ENCODE assay signal across 11 cellular contexts in genomic region chr13:99967884-99968520, GRCh38. TPM values are rescaled to one million over a fixed set of nuclear protein-coding genes. Genes with fewer than 3 reads are reported as not detected.
DNase-seq lines count a peak whose midpoint lies in the region; ATAC-seq and TF ChIP-seq lines count a peak whose summit lies in the region.
"Had no signal": no experiment of that assay in that cellular context is flagged by ENCODE, and none has a peak within 500 bp of the region (broad histone marks: within the 10 kb centered on the region; RNA-seq: fewer than 3 reads in every experiment).

No MANE protein-coding gene starts in this region.

- no peak overlapping the region for H3K23ac ChIP-seq in neuronal stem cell (ENCODE audit: low read depth, low read length, poor library complexity)

- H3K4me1 Mint-ChIP-seq in CD4-positive, alpha-beta T cell (ENCODE audit: low read depth), result peaks cover 26% of the 10 kb centered on the region
- no peaks in the 10 kb centered on the region for H3K4me1 Mint-ChIP-seq in HFFc6 (ENCODE audit: low read depth)

- peak overlapping the region; percentile 92 for H3K9ac ChIP-seq in neuronal stem cell (ENCODE audit: low read depth, low read length, poor library complexity)
- H3K9ac ChIP-seq: KMS-11 had no signal

- ATAC-seq in CD4-positive, alpha-beta T cell (ENCODE audit: poor library complexity), result no peak
- ATAC-seq in GM21723 (IDR thresholded peaks at IDR 0.05; ENCODE audit: unreplicated experiment), result no peak

- H3K36me3 ChIP-seq in neuronal stem cell (replicated peaks in 1 of 2; ENCODE audit: control insufficient read depth in 2 of 2, insufficient read depth in 2 of 2, low read length in 2 of 2), result peaks cover 10 to 65% of the 10 kb centered on the region in 2 donors

- peaks cover under 1% of the 10 kb centered on the region for H3K9me3 Mint-ChIP-seq in CD4-positive, alpha-beta T cell
- peaks cover 5% of the 10 kb centered on the region for H3K9me3 Mint-ChIP-seq in HFFc6

- peak overlapping the region; percentile 33 for H2BK12ac ChIP-seq in neuronal stem cell (ENCODE audit: low read length)

- no peak overlapping the region for H3K27ac ChIP-seq in CD4-positive, alpha-beta T cell (ENCODE audit: low read depth, low read length)
- H3K27ac ChIP-seq in cingulate gyrus (ENCODE audit: low read depth, low read length) (peak overlapping the region; percentile 88), neuronal stem cell (replicated peaks; ENCODE audit: low read length) (peak overlapping the region; percentile 48)
- H3K27ac ChIP-seq: KMS-11 had no signal

- peak overlapping the region; percentile 100 for H3K18ac ChIP-seq in neuronal stem cell (ENCODE audit: low read length)

- no peak overlapping the region for H4K8ac ChIP-seq in neuronal stem cell (ENCODE audit: low read depth, low read length)

- peak overlapping the region; percentile 81 for H4K91ac ChIP-seq in neuronal stem cell (ENCODE audit: low read depth, low read length, poor library complexity)

- WGBS in neuronal stem cell (ENCODE audit: extremely low coverage in 2 of 2, insufficient read length in 2 of 2, insufficient replicate concordance in 1 of 2), 2 donors, result no CpG with 5 or more reads among the region's 58 CpGs

- peak overlapping the region; percentile 97 to 99 for H3K4me3 ChIP-seq in neuronal stem cell (ENCODE audit: low read length in 2 of 2)
- H3K4me3 ChIP-seq: lung had no signal

- peak overlapping the region; percentile 2 for H3K27ac Mint-ChIP-seq in CD4-positive, alpha-beta T cell
- no peak overlapping the region for H3K27ac Mint-ChIP-seq in HFFc6

- peaks cover 11% of the 10 kb centered on the region for H3K9me3 ChIP-seq in CD4-positive, alpha-beta T cell (ENCODE audit: control insufficient read depth, low read length)
- no peaks in the 10 kb centered on the region for H3K9me3 ChIP-seq in neuronal stem cell (replicated peaks in 1 of 2; ENCODE audit: control insufficient read depth in 2 of 2, insufficient read depth in 1 of 2, low read depth in 1 of 2, low read length in 2 of 2)

- no peak overlapping the region for H3K4ac ChIP-seq in neuronal stem cell (ENCODE audit: low read length)

- intact Hi-C loops in CD4-positive, alpha-beta T cell (cut with DNase I, micrococcal nuclease), result no loop called here

- POLR2A ChIA-PET in CD4-positive, alpha-beta T cell (lab: Charles Lee), result interaction anchor here (1.0 kb wide), 1 partner anchor 10 kb away, joined by 4 read pairs; no protein-coding TSS in a partner anchor

- CTCF ChIA-PET in CD4-positive, alpha-beta T cell (lab: Charles Lee), result no interaction called here

- peaks cover 14 to 37% of the 10 kb centered on the region in 2 donors for H3K4me1 ChIP-seq in neuronal stem cell (ENCODE audit: control insufficient read depth in 2 of 2, insufficient read depth in 1 of 2, low read depth in 1 of 2, low read length in 2 of 2)

- peak overlapping the region; percentile 98 for H2AK5ac ChIP-seq in neuronal stem cell (ENCODE audit: low read depth, low read length)

- H3K79me1 ChIP-seq in neuronal stem cell (ENCODE audit: low read depth, low read length), result peaks cover 8% of the 10 kb centered on the region

- peak overlapping the region; percentile 52 for H3K4me3 Mint-ChIP-seq in CD4-positive, alpha-beta T cell
- H3K4me3 Mint-ChIP-seq in HFFc6, result peak overlapping the region; percentile 0; the same call in 1 of the 2 replicates

- peak overlapping the region; percentile 95 for H3K4me2 ChIP-seq in neuronal stem cell (ENCODE audit: insufficient read depth, low read length, poor library complexity, severe bottlenecking)
- H3K4me2 ChIP-seq: KMS-11 had no signal

- H2BK15ac ChIP-seq in neuronal stem cell (ENCODE audit: low read length), result peak overlapping the region; percentile 50

- H3K36me3 Mint-ChIP-seq in CD4-positive, alpha-beta T cell (ENCODE audit: low read depth), result peaks cover 9% of the 10 kb centered on the region
- H3K36me3 Mint-ChIP-seq in HFFc6 (ENCODE audit: low read depth), result peaks cover 4% of the 10 kb centered on the region; the same call in 1 of the 2 replicates

- H3K27me3 Mint-ChIP-seq in CD4-positive, alpha-beta T cell, result peaks cover 74% of the 10 kb centered on the region
- peaks cover 36% of the 10 kb centered on the region for H3K27me3 Mint-ChIP-seq in HFFc6 (ENCODE audit: insufficient read depth)

- H2BK5ac ChIP-seq in neuronal stem cell (ENCODE audit: low read length), result peak overlapping the region; percentile 99

- H2AFZ ChIP-seq in neuronal stem cell (ENCODE audit: low read length), result no peak overlapping the region

- peaks cover 78% of the 10 kb centered on the region for H3K27me3 ChIP-seq in CD4-positive, alpha-beta T cell (ENCODE audit: control insufficient read depth, insufficient read depth, low read length)
- peaks cover 0 to 9% (median 3%) of the 10 kb centered on the region in 3 experiments for H3K27me3 ChIP-seq in neuronal stem cell (ENCODE audit: control insufficient read depth in 3 of 3, insufficient read depth in 3 of 3, low read depth in 1 of 3, low read length in 3 of 3)

- H2BK120ac ChIP-seq in neuronal stem cell (ENCODE audit: low read depth, low read length), result peak overlapping the region; percentile 98

- H3K14ac ChIP-seq in neuronal stem cell (ENCODE audit: low read length), result no peak overlapping the region

- no peak for TF ChIP-seq CTCF in CD4-positive, alpha-beta T cell (IDR thresholded peaks at IDR 0.05)
- TF ChIP-seq CTCF in HFFc6 (IDR thresholded peaks at IDR 0.05), result no peak

- no peak for DNase-seq in CD4-positive, alpha-beta T cell
- DNase-seq in HFFc6 (no peak), neuronal stem cell (ENCODE audit: low spot score) (no peak), NCI-H2196 (lab: John Stamatoyannopoulos, UW; ENCODE audit: unreplicated experiment) (no peak), NOMO-1 (lab: John Stamatoyannopoulos, UW; ENCODE audit: unreplicated experiment in 2 of 2) (no peak), COLO829 (ENCODE audit: low spot score) (no peak)

RNA-seq across cellular contexts. Expression of gene ZIC5, which starts 3.6 kb away (rescaled TPM):
- not detected for total RNA-seq in CD4-positive, alpha-beta T cell
- total RNA-seq in HFFc6 (2021; fragmentation: NEBNext Ultra II Directional; extraction: Animal tissue kit (Norgen Biotek cat#: 25700)), result not detected
- 18.1 TPM for polyA plus RNA-seq in neuronal stem cell (2013, experiment 1 of 2)
- 18.3 TPM for polyA plus RNA-seq in neuronal stem cell (2013, experiment 2 of 2)
- total RNA-seq: bronchial epithelial cell, lung had no signal
- polyA plus RNA-seq: lung had no signal

RNA-seq across cellular contexts. Expression of gene ZIC2, which starts 13.6 kb away (rescaled TPM):
- not detected for total RNA-seq in CD4-positive, alpha-beta T cell
- total RNA-seq in HFFc6 (2021; fragmentation: NEBNext Ultra II Directional; extraction: Animal tissue kit (Norgen Biotek cat#: 25700)), result 1 to 10 TPM in 3 of 6 experiments, under 1 TPM in 2, not detected in 1; 0.07 to 1.9 (median 1.2) TPM
- 120 TPM for polyA plus RNA-seq in neuronal stem cell (2013, experiment 1 of 2)
- polyA plus RNA-seq in neuronal stem cell (2013, experiment 2 of 2), result 122 TPM
- total RNA-seq: bronchial epithelial cell had no signal
- polyA plus RNA-seq: lung had no signal
